Comparison of ENCODE assay signal across 16 cellular contexts in genomic region chr9:113844466-113844865, GRCh38.
"Had no signal": no experiment of that assay in that cellular context is flagged by ENCODE, and none has a peak within 500 bp of the region (broad histone marks: within the 10 kb centered on the region; RNA-seq: fewer than 3 reads in every experiment).

No MANE protein-coding gene starts in this region.

- H3K27ac ChIP-seq: gastrocnemius medialis, right atrium auricular region, tibial nerve, uterus had no signal

- H3K4me3 ChIP-seq: gastrocnemius medialis, lung, right atrium auricular region, tibial nerve, uterus had no signal

- DNase-seq: activated CD4-positive, alpha-beta T cell treated with anti-CD3 and anti-CD28 coated beads, Interleukin-2, amount 10 ng/mL, durations not matched to agents 24 days and 14 days; activated CD8-positive, alpha-beta memory T cell treated with anti-CD3 and anti-CD28 coated beads, Interleukin-2, amount 50 U/mL, for 48 hours; activated effector memory CD4-positive, alpha-beta T cell treated with Interleukin-2 at 50 U/mL for 16 hours; activated T-cell treated with anti-CD3 and anti-CD28 coated beads, Interleukin-2, amount 50 U/mL, for 48 hours; effector memory CD8-positive, alpha-beta T cell; gastrocnemius medialis; kidney; occipital lobe; stimulated activated CD4-positive, alpha-beta T cell treated with anti-CD3 and anti-CD28 coated beads, Interleukin-2, amount 100 ng/mL, for 24 hours; stimulated activated naive CD4-positive, alpha-beta T cell treated with Interleukin-2 at 50 U/mL for 16 hours; uterus had no signal

- H3K27me3 ChIP-seq: gastrocnemius medialis, right atrium auricular region, tibial nerve, uterus had no signal

- H3K9me3 ChIP-seq: gastrocnemius medialis, uterus had no signal

- H3K4me1 ChIP-seq: gastrocnemius medialis, right atrium auricular region, tibial nerve, uterus had no signal

- ATAC-seq: activated naive CD4-positive, alpha-beta T cell treated with anti-CD3 and anti-CD28 coated beads, Interleukin-2, amount 50 U/mL, for 72 hours; effector memory CD8-positive, alpha-beta T cell; gastrocnemius medialis; left lobe of liver had no signal

- H3K36me3 ChIP-seq: gastrocnemius medialis, right atrium auricular region, tibial nerve, uterus had no signal
